8 cellular contexts compared by ENCODE assay signal in genomic region chr6:111113731-111114438, GRCh38. TPM values are rescaled to one million over a fixed set of nuclear protein-coding genes. Genes with fewer than 3 reads are reported as not detected.
DNase-seq lines count a peak whose midpoint lies in the region; ATAC-seq and TF ChIP-seq lines count a peak whose summit lies in the region.

No MANE protein-coding gene starts in this region.

- H3K4me3 ChIP-seq in heart right ventricle (no peak overlapping the region), spleen (no peak overlapping the region)

- TF ChIP-seq CTCF in heart right ventricle (IDR thresholded peaks at IDR 0.05), result no peak
- TF ChIP-seq CTCF in spleen (IDR thresholded peaks at IDR 0.05 in 8 of 11, conservative IDR thresholded peaks at IDR 0.05 in 3 of 11), result no peak

- H3K36me3 ChIP-seq in heart right ventricle, result no peaks in the 10 kb centered on the region
- no peaks in the 10 kb centered on the region for H3K36me3 ChIP-seq in spleen

- no peak for TF ChIP-seq POLR2A in spleen (IDR thresholded peaks at IDR 0.05)

- intact Hi-C loops in Right ventricle myocardium inferior (cut with DNase I) (loop anchor here (5.0 kb wide), 1 partner anchor 88 kb away; no protein-coding TSS in a partner anchor), cardiac septum (cut with DNase I) (no loop called here), heart right ventricle (cut with DNase I) (no loop called here), spleen (cut with DNase I; ENCODE audit: low total_unique reads) (no loop called here)

- H3K27ac ChIP-seq in heart right ventricle, result peak overlapping the region in 8 of 10 donors; percentile 2 to 86 (median 53)
- H3K27ac ChIP-seq in spleen, result peak overlapping the region in 5 of 8 donors; percentile 12 to 74 (median 47)

- WGBS in heart right ventricle, 2 donors, result 13 to 16% methylated on average over 6 of the region's 6 CpGs
- WGBS in spleen, 5 donors, result 13 to 21% (median 18%) methylated on average over 6 of the region's 6 CpGs

- H3K9me3 ChIP-seq in heart right ventricle (no peaks in the 10 kb centered on the region), spleen (no peaks in the 10 kb centered on the region)

- peak; percentile 82 for ATAC-seq in Right ventricle myocardium inferior
- peak; percentile 42 to 98 (median 82) for ATAC-seq in heart right ventricle
- no peak for ATAC-seq in GM21526 (IDR thresholded peaks at IDR 0.05; ENCODE audit: low FRiP score, unreplicated experiment)
- no peak for ATAC-seq in GM21447 (IDR thresholded peaks at IDR 0.05; ENCODE audit: unreplicated experiment)

- DNase-seq in Right ventricle myocardium inferior (ENCODE audit: missing footprints) (no peak), cardiac septum (ENCODE audit: low spot score) (no peak), heart right ventricle (peak; percentile 16 to 48), spleen (no peak), NCI-H146 treated with DMSO at 0.1 percent for 48 hours (lab: John Stamatoyannopoulos, UW; ENCODE audit: unreplicated experiment) (no peak)
- DNase-seq in activated T-cell treated with anti-CD3 and anti-CD28 coated beads, Interleukin-2, amount 50 U/mL, for 1 hour, result peak; percentile 40

- peaks cover 0 to 29% (median 14%) of the 10 kb centered on the region in 9 donors for H3K4me1 ChIP-seq in heart right ventricle
- peaks cover 0 to 15% (median 8%) of the 10 kb centered on the region in 6 donors for H3K4me1 ChIP-seq in spleen

- H3K27me3 ChIP-seq in heart right ventricle (no peaks in the 10 kb centered on the region), spleen (replicated peaks in 1 of 7) (no peaks in the 10 kb centered on the region)

RNA-seq across cellular contexts. Expression of gene SLC16A10, which starts 26.6 kb away (rescaled TPM):
- total RNA-seq in Right ventricle myocardium inferior, result 12.1 TPM
- total RNA-seq in cardiac septum, result 5.0 TPM
- 1 to 10 TPM; 3.1 to 8.1 (median 7.2) TPM for total RNA-seq in heart right ventricle
- 1 to 10 TPM; 1.4 to 2.5 TPM for polyA plus RNA-seq in heart right ventricle
- 10 to 100 TPM in 2 of 7 donors, 1 to 10 TPM in 5; 4.9 to 19.9 (median 6.9) TPM for total RNA-seq in spleen
- polyA plus RNA-seq in spleen, result 1 to 10 TPM in 1 of 3 donors, under 1 TPM in 2; 0.24 to 1.3 (median 0.46) TPM

Comparison
In these comparisons a context has a peak if more than half of its experiments do, and no peak if none do; other contexts are left out.
1. DNase-seq: peak in activated T-cell treated with anti-CD3 and anti-CD28 coated beads, Interleukin-2, amount 50 U/mL, for 1 hour (single experiment) and heart right ventricle (2 of 2); none in Right ventricle myocardium inferior (single experiment), cardiac septum (single experiment), spleen (single experiment) and NCI-H146 treated with DMSO at 0.1 percent for 48 hours (single experiment).
2. ATAC-seq: peak in Right ventricle myocardium inferior (single experiment) and heart right ventricle (8 of 8); none in GM21526 (single experiment) and GM21447 (single experiment).